Comparison of ENCODE assay signal across 26 cellular contexts in genomic region chr11:95750101-95750500, GRCh38.
"Had no signal": no experiment of that assay in that cellular context is flagged by ENCODE, and none has a peak within 500 bp of the region (broad histone marks: within the 10 kb centered on the region; RNA-seq: fewer than 3 reads in every experiment).

No MANE protein-coding gene starts in this region.

- H3K79me2 ChIP-seq: hepatocyte had no signal

- H3K9me3 Mint-ChIP-seq: dendritic cell treated with granulocyte-macrophage colony-stimulating factor and Interleukin-4, amounts not matched to agents 40 ng/mL and 50 ng/mL, for 4 days; effector memory CD8-positive, alpha-beta T cell; endodermal cell had no signal

- H3K4me3 Mint-ChIP-seq: dendritic cell treated with granulocyte-macrophage colony-stimulating factor and Interleukin-4, amounts not matched to agents 40 ng/mL and 50 ng/mL, for 4 days; effector memory CD8-positive, alpha-beta T cell; endodermal cell had no signal

- H3K27ac ChIP-seq: colonic mucosa, coronary artery, dorsolateral prefrontal cortex, epithelial cell of prostate, esophagus muscularis mucosa, esophagus squamous epithelium, foreskin keratinocyte, gastrocnemius medialis, gastroesophageal sphincter, heart left ventricle, heart right ventricle, hepatocyte had no signal

- H3K27ac Mint-ChIP-seq: dendritic cell treated with granulocyte-macrophage colony-stimulating factor and Interleukin-4, amounts not matched to agents 40 ng/mL and 50 ng/mL, for 4 days; effector memory CD8-positive, alpha-beta T cell; endodermal cell had no signal

- H3K4me1 ChIP-seq: colonic mucosa, esophagus muscularis mucosa, esophagus squamous epithelium, foreskin keratinocyte, gastrocnemius medialis, gastroesophageal sphincter, heart left ventricle, heart right ventricle had no signal

- H3K9me3 ChIP-seq: colonic mucosa, esophagus muscularis mucosa, esophagus squamous epithelium, gastrocnemius medialis, gastroesophageal sphincter, heart left ventricle, heart right ventricle had no signal

- H2AFZ ChIP-seq: hepatocyte had no signal

- H3K4me2 ChIP-seq: hepatocyte had no signal

- FAIRE-seq: endothelial cell of umbilical vein had no signal

- H3K27me3 ChIP-seq: colonic mucosa, esophagus muscularis mucosa, esophagus squamous epithelium, gastrocnemius medialis, gastroesophageal sphincter, hepatocyte had no signal

- H3K36me3 ChIP-seq: colonic mucosa, esophagus muscularis mucosa, esophagus squamous epithelium, gastrocnemius medialis, gastroesophageal sphincter, heart left ventricle, heart right ventricle had no signal

- H3K27me3 Mint-ChIP-seq: dendritic cell treated with granulocyte-macrophage colony-stimulating factor and Interleukin-4, amounts not matched to agents 40 ng/mL and 50 ng/mL, for 4 days had no signal

- DNase-seq: colonic mucosa; cortex of kidney; dermis blood vessel endothelial cell; dorsolateral prefrontal cortex; effector CD4-positive, alpha-beta T cell; effector CD8-positive, alpha-beta T cell; effector memory CD4-positive, alpha-beta T cell; effector memory CD8-positive, alpha-beta T cell; endodermal cell; erythroblast; esophagus squamous epithelium; foreskin fibroblast; foreskin melanocyte; gastrocnemius medialis; glutamatergic neuron; head of caudate nucleus; heart left ventricle; heart right ventricle had no signal

- H3K4me3 ChIP-seq: colonic mucosa, coronary artery, dorsolateral prefrontal cortex, esophagus muscularis mucosa, esophagus squamous epithelium, gastrocnemius medialis, gastroesophageal sphincter, heart left ventricle, heart right ventricle, hepatocyte had no signal
